ENCODE assay signal across 8 cellular contexts in genomic region chr17:43416998-43417891, GRCh38. TPM values are rescaled to one million over a fixed set of nuclear protein-coding genes. Genes with fewer than 3 reads are reported as not detected.
DNase-seq lines count a peak whose midpoint lies in the region; ATAC-seq, FAIRE-seq and TF ChIP-seq lines count a peak whose summit lies in the region.

No MANE protein-coding gene starts in this region.

- peaks cover 9 to 29% (median 24%) of the 10 kb centered on the region in 9 donors for H3K4me1 ChIP-seq in heart right ventricle

- H3K9me3 ChIP-seq in heart right ventricle = no peaks in the 10 kb centered on the region

- 21 to 26% methylated on average over 13 of the region's 13 CpGs for WGBS in heart right ventricle, 2 donors

- no peak for FAIRE-seq in H54 (lab: Jason Lieb, UNC)

- ATAC-seq in heart right ventricle (peak; percentile 71 to 90 (median 86)), sciatic nerve (peak; percentile 96), GM18502 (IDR thresholded peaks at IDR 0.05; ENCODE audit: poor library complexity, unreplicated experiment) (no peak), HG02759 (IDR thresholded peaks at IDR 0.05; ENCODE audit: unreplicated experiment) (no peak)

- no peak overlapping the region for H3K4me3 ChIP-seq in heart right ventricle

- TF ChIP-seq POLR2A in H54 (IDR thresholded peaks at IDR 0.05; ENCODE audit: low read depth, low read length) = 0 out of 2 replicates have a peak, but pooled peaks have one; percentile 23

- no peak for TF ChIP-seq CTCF in heart right ventricle (IDR thresholded peaks at IDR 0.05)

- no peaks in the 10 kb centered on the region for H3K27me3 ChIP-seq in heart right ventricle

- peak; percentile 44 for DNase-seq in H54 (ENCODE audit: insufficient read length, low spot score)
- peak; percentile 61 to 71 for DNase-seq in heart right ventricle
- peak; percentile 78 for DNase-seq in sciatic nerve (ENCODE audit: low spot score)
- no peak for DNase-seq in activated CD4-positive, alpha-beta T cell treated with anti-CD3 and anti-CD28 coated beads, Interleukin-2, amount 50 U/mL, for 4 hours
- DNase-seq in GM19240 (ENCODE audit: insufficient read length, low spot score) = no peak

- H3K36me3 ChIP-seq in heart right ventricle = no peaks in the 10 kb centered on the region

- peak overlapping the region; percentile 62 for H3K27ac ChIP-seq in angular gyrus (ENCODE audit: low read depth, low read length)
- H3K27ac ChIP-seq in heart right ventricle = peak overlapping the region in 9 of 10 donors; percentile 15 to 73 (median 61)

- intact Hi-C loops in heart right ventricle (cut with DNase I) (loop anchor here in 1 of 10 donors (5.0 kb wide), 1 partner anchor 45 kb away; no protein-coding TSS in a partner anchor), sciatic nerve (cut with DNase I) (no loop called here)

RNA-seq across cellular contexts. Expression of gene ARL4D, which starts 18.5 kb away (rescaled TPM):
- total RNA-seq in heart right ventricle = 1 to 10 TPM; 2.5 to 6.9 (median 3.9) TPM
- polyA plus RNA-seq in heart right ventricle = 10 to 100 TPM in 1 of 2 donors, 1 to 10 TPM in 1; 7.8 to 13.5 TPM
- 94.0 TPM for total RNA-seq in sciatic nerve

Comparison
In these comparisons a context has a peak if more than half of its experiments do, and no peak if none do; other contexts are left out.
1. DNase-seq: peak in H54 (single experiment), heart right ventricle (2 of 2) and sciatic nerve (single experiment); none in activated CD4-positive, alpha-beta T cell treated with anti-CD3 and anti-CD28 coated beads, Interleukin-2, amount 50 U/mL, for 4 hours (0 of 2) and GM19240 (single experiment).
2. ATAC-seq: peak in heart right ventricle (8 of 8) and sciatic nerve (single experiment); none in GM18502 (single experiment) and HG02759 (single experiment).
3. RNA of gene ARL4D, which starts 18.5 kb away (total RNA-seq): 94.0 TPM in sciatic nerve (single experiment); 2.5 to 6.9 TPM in heart right ventricle; every median in the first group is over 10 times any median in the second.